Comparison of ENCODE assay signal across 31 cellular contexts in the genomic region with DNA sequence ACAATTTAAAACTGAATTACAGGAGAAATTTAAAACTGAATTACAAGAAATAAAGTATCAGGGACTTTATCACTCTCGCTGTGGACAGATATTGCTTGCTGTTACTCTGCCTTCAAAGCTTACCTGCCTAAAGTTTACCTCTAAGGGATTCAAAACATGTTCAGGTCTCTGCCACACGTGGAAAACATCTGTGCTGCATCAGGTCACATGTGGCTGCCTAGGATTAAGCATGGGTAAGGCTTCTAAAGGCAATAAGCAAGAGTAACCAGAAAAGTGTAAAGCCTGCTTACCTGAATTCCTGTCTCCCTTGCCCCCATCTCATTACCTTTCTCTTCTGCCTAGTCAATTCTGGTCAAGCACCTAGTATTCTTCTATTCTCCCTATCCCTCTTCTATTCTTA. TPM values are rescaled to one million over a fixed set of nuclear protein-coding genes. Genes with fewer than 3 reads are reported as not detected.
DNase-seq lines count a peak whose midpoint lies in the region; ATAC-seq, FAIRE-seq and TF ChIP-seq lines count a peak whose summit lies in the region.
"Had no signal": no experiment of that assay in that cellular context is flagged by ENCODE, and none has a peak within 500 bp of the region (broad histone marks: within the 10 kb centered on the region; RNA-seq: fewer than 3 reads in every experiment).

No MANE protein-coding gene starts in this region.

- H3K18ac ChIP-seq in H1 (ENCODE audit: extremely low read depth, low read length) = no peak overlapping the region

- POLR2A ChIA-PET in HepG2 (lab: Yijun Ruan, JAX) = no interaction called here
- POLR2A ChIA-PET in H1 (lab: Charles Lee; ENCODE audit: partially characterized antibody) = no interaction called here

- H4K8ac ChIP-seq in H1 (ENCODE audit: extremely low read depth, insufficient read depth, low read length) = no peak overlapping the region

- no peaks in the 10 kb centered on the region for H3K27me3 ChIP-seq in HepG2 (ENCODE audit: control insufficient read depth in 1 of 2, insufficient read depth in 2 of 2, low read length in 2 of 2)
- no peaks in the 10 kb centered on the region for H3K27me3 ChIP-seq in right lobe of liver
- no peaks in the 10 kb centered on the region for H3K27me3 ChIP-seq in H1 (replicated peaks in 1 of 4; ENCODE audit: control insufficient read depth in 3 of 4, extremely low read depth in 1 of 4, insufficient read depth in 3 of 4, low read length in 3 of 4)
- H3K27me3 ChIP-seq: BE2C, BLaER1 had no signal

- H3K79me2 ChIP-seq in HepG2 (ENCODE audit: insufficient read depth, low read length) (no peaks in the 10 kb centered on the region), H1 (ENCODE audit: control insufficient read depth in 1 of 2, insufficient read depth in 2 of 2, low read length in 2 of 2) (no peaks in the 10 kb centered on the region)

- DNase-seq in HepG2 (ENCODE audit: low spot score) (no peak), right lobe of liver (no peak), NCI-H82 (lab: John Stamatoyannopoulos, UW) (peak; percentile 5), H1 (ENCODE audit: low read depth in 1 of 2, low spot score in 2 of 2) (no peak), NCI-H2196 treated with DMSO at 0.1 percent for 48 hours (lab: John Stamatoyannopoulos, UW; ENCODE audit: unreplicated experiment) (no peak), NCI-H510A (lab: John Stamatoyannopoulos, UW) (no peak), T-helper 1 cell (no peak)
- DNase-seq: 8988T; ACHN; BE2C; C1 segment of cervical spinal cord; CD4-positive, alpha-beta memory T cell; CD4-positive, CD25-positive, alpha-beta regulatory T cell; CD8-positive, alpha-beta memory T cell; COR-L47; DMS 273 treated with DMSO at 0.1 percent for 48 hours; DMS153; DMS79; DND-41; EL; GDM1 had no signal

- H3K36me3 ChIP-seq in HepG2 (replicated peaks in 1 of 2; ENCODE audit: control insufficient read depth in 1 of 2, insufficient read depth in 2 of 2, low read length in 2 of 2) (no peaks in the 10 kb centered on the region), right lobe of liver (no peaks in the 10 kb centered on the region), H1 (ENCODE audit: control insufficient read depth in 2 of 4, insufficient read depth in 4 of 4, low read length in 3 of 4) (no peaks in the 10 kb centered on the region)
- H3K36me3 ChIP-seq: BE2C, BLaER1 had no signal

- no peak overlapping the region for H3K14ac ChIP-seq in H1 (ENCODE audit: insufficient read length)

- H2BK20ac ChIP-seq in H1 (ENCODE audit: low read length) = no peak overlapping the region

- H2BK15ac ChIP-seq in H1 (ENCODE audit: low read length) = no peak overlapping the region

- TF ChIP-seq POLR2A in HepG2 (IDR thresholded peaks at IDR 0.05; ENCODE audit: insufficient read depth in 1 of 2, low read depth in 2 of 2, low read length in 2 of 2) = no peak
- no peak for TF ChIP-seq POLR2A in right lobe of liver (IDR thresholded peaks at IDR 0.05)
- TF ChIP-seq POLR2A in H1 (IDR thresholded peaks at IDR 0.05; ENCODE audit: control extremely low read depth in 1 of 2, low read depth in 2 of 2, low read length in 2 of 2) = no peak

- FAIRE-seq in HepG2 (lab: Jason Lieb, UNC) (no peak), H1 (lab: Jason Lieb, UNC) (no peak)
- FAIRE-seq: A204.1, GM12878, GM12892, GM18507 had no signal

- H3K4me3 ChIP-seq in HepG2 (replicated peaks in 1 of 3; ENCODE audit: insufficient read depth in 1 of 3, low read depth in 2 of 3, low read length in 3 of 3) (no peak overlapping the region), right lobe of liver (no peak overlapping the region), H1 (ENCODE audit: extremely low read depth in 1 of 4, insufficient read depth in 2 of 4, low read depth in 3 of 4, low read length in 4 of 4) (no peak overlapping the region)
- H3K4me3 ChIP-seq: BLaER1, GM12878 had no signal

- no peaks in the 10 kb centered on the region for H4K20me1 ChIP-seq in HepG2 (ENCODE audit: insufficient read depth, low read length)
- H4K20me1 ChIP-seq in H1 (replicated peaks in 1 of 2; ENCODE audit: control insufficient read depth in 1 of 2, insufficient read depth in 2 of 2, low read length in 2 of 2) = no peaks in the 10 kb centered on the region
- H4K20me1 ChIP-seq: BLaER1 had no signal

- in situ Hi-C loops in HepG2 (cut with HindIII; ENCODE audit: extremely low pct_ligation_motif_present, low pct_unique_long_range_greater_than_20kb) = loop anchor here (10.0 kb wide), 2 partner anchors 102 to 1552 kb away; no protein-coding TSS in a partner anchor

- CTCF ChIA-PET in HepG2 (lab: Yijun Ruan, JAX; ENCODE audit: low intra/inter-chr PET ratio, low total read pairs) = interaction anchor here (1.7 to 2.5 kb wide), 3 partner anchors 86 to 1554 kb away, joined by 6 to 28 read pairs (median 11); no protein-coding TSS in a partner anchor
- CTCF ChIA-PET in H1 (lab: Charles Lee; ENCODE audit: partially characterized antibody) = interaction anchor here (0.7 to 13.7 kb wide), 16 partner anchors 7 to 1240 kb away, joined by 3 to 290 read pairs (median 4); no protein-coding TSS in a partner anchor

- intact Hi-C loops in HepG2 (cut with micrococcal nuclease; ENCODE audit: unreplicated experiment) = loop anchor here (5.0 kb wide), 2 partner anchors 304 to 859 kb away; partner anchors contain the start of gene ADAMTS19
- intact Hi-C loops in right lobe of liver (cut with DNase I) = no loop called here

- no peak overlapping the region for H3K4ac ChIP-seq in H1 (replicated peaks; ENCODE audit: insufficient read length, low read depth, low read length)

- WGBS in HepG2 (ENCODE audit: low lambda C conversion rate) = 4% methylated on average over 2 of the region's 2 CpGs
- 36% methylated on average over 2 of the region's 2 CpGs for WGBS in right lobe of liver (ENCODE audit: insufficient coverage, low coverage, low lambda C conversion rate, missing lambda C conversion rate)
- 83% methylated on average over 2 of the region's 2 CpGs; no CpG with 5 or more reads in 1 of the 2 experiments for WGBS in H1 (ENCODE audit: extremely low coverage in 1 of 2, insufficient coverage in 1 of 2, insufficient read length in 1 of 2, insufficient replicate concordance in 2 of 2, low coverage in 1 of 2, low lambda C conversion rate in 2 of 2, missing lambda C conversion rate in 1 of 2), 2 experiments

- H3K4me1 ChIP-seq in HepG2 (ENCODE audit: insufficient read depth, low read length) (no peaks in the 10 kb centered on the region), right lobe of liver (no peaks in the 10 kb centered on the region), H1 (replicated peaks in 1 of 4; ENCODE audit: control insufficient read depth in 3 of 4, insufficient read depth in 4 of 4, low read length in 3 of 4) (peaks cover 0 to 7% (median under 1%) of the 10 kb centered on the region in 4 experiments; a peak in 2 of 7 replicates)
- H3K4me1 ChIP-seq: BLaER1 had no signal

- no peaks in the 10 kb centered on the region for H3K23me2 ChIP-seq in H1 (ENCODE audit: low read depth, low read length)

- H3K27ac ChIP-seq in HepG2 (ENCODE audit: extremely low read length, insufficient read depth, low read length) (no peak overlapping the region), right lobe of liver (no peak overlapping the region), H1 (ENCODE audit: low read depth, low read length) (no peak overlapping the region)
- H3K27ac ChIP-seq: BLaER1 had no signal

- no TSS peak for BruUV-seq in HepG2 (replicated peaks; lab: Mats Ljungman, UMichigan)

- H2BK5ac ChIP-seq in H1 (ENCODE audit: low read depth, low read length) = no peak overlapping the region

- no peak overlapping the region for H3K56ac ChIP-seq in H1 (replicated peaks; ENCODE audit: insufficient read length, low read depth, low read length)

- H3K9ac ChIP-seq in HepG2 (ENCODE audit: insufficient read depth, low read depth, low read length) = no peak overlapping the region
- H3K9ac ChIP-seq in H1 (replicated peaks in 1 of 4; ENCODE audit: extremely low read depth in 1 of 4, low read depth in 3 of 4, low read length in 3 of 4) = no peak overlapping the region
- H3K9ac ChIP-seq: BLaER1 had no signal

- TF ChIP-seq RAD21 in HepG2 (CRISPR knock-in tag; IDR thresholded peaks at IDR 0.05) = no peak
- TF ChIP-seq RAD21 in H1 (IDR thresholded peaks at IDR 0.05 in 1 of 2, conservative IDR thresholded peaks at IDR 0.05 in 1 of 2; ENCODE audit: low read depth in 2 of 2, low read length in 2 of 2) = no peak

- TF ChIP-seq EP300 in HepG2 (IDR thresholded peaks at IDR 0.05; ENCODE audit: low read depth in 2 of 2, low read length in 2 of 2) (no peak), HepG2 (CRISPR knock-in tag; IDR thresholded peaks at IDR 0.05; ENCODE audit: borderline replicate concordance) (no peak), H1 (IDR thresholded peaks at IDR 0.05; ENCODE audit: borderline replicate concordance in 1 of 2, low read depth in 2 of 2, low read length in 2 of 2) (no peak)

- TF ChIP-seq CTCF in HepG2 (CRISPR knock-in tag; IDR thresholded peaks at IDR 0.05) = no peak
- no peak for TF ChIP-seq CTCF in right lobe of liver (IDR thresholded peaks at IDR 0.05)
- no peak for TF ChIP-seq CTCF in H1 (IDR thresholded peaks at IDR 0.05; ENCODE audit: control extremely low read depth in 1 of 3, insufficient read depth in 1 of 3, low read depth in 1 of 3, low read length in 3 of 3)

- H2BK120ac ChIP-seq in H1 (replicated peaks; ENCODE audit: low read depth, low read length) = no peak overlapping the region

- H4K91ac ChIP-seq in H1 (replicated peaks; ENCODE audit: insufficient read length, low read length) = no peak overlapping the region

- H3K23ac ChIP-seq in H1 (ENCODE audit: insufficient read length) = no peak overlapping the region

- H2AFZ ChIP-seq in HepG2 (ENCODE audit: low read length) (no peak overlapping the region), H1 (ENCODE audit: low read length) (peak overlapping the region; percentile 86; the same call in 1 of the 2 replicates)

- no peak overlapping the region for H2AK5ac ChIP-seq in H1 (ENCODE audit: low read depth, low read length)

- no peak overlapping the region for H4K5ac ChIP-seq in H1 (ENCODE audit: insufficient read length, low read depth, low read length)

- no peaks in the 10 kb centered on the region for H3K9me3 ChIP-seq in HepG2 (ENCODE audit: low read length)
- no peaks in the 10 kb centered on the region for H3K9me3 ChIP-seq in right lobe of liver
- H3K9me3 ChIP-seq in H1 (ENCODE audit: insufficient read depth in 2 of 2, low read depth in 1 of 2, low read length in 1 of 2) = no peaks in the 10 kb centered on the region
- H3K9me3 ChIP-seq: BE2C, BLaER1 had no signal

- no peaks in the 10 kb centered on the region for H3K79me1 ChIP-seq in H1 (ENCODE audit: low read depth, low read length)

- H2BK12ac ChIP-seq in H1 (ENCODE audit: low read depth, low read length) = no peak overlapping the region; the same call in 1 of the 2 replicates

- ATAC-seq in HepG2 = no peak
- no peak for ATAC-seq in right lobe of liver
- ATAC-seq: GM12878 had no signal

- H3K4me2 ChIP-seq in HepG2 (ENCODE audit: low read depth, low read length) = no peak overlapping the region
- no peak overlapping the region for H3K4me2 ChIP-seq in H1 (ENCODE audit: insufficient read depth in 1 of 2, low read depth in 2 of 2, low read length in 2 of 2)
- H3K4me2 ChIP-seq: BLaER1 had no signal

RNA-seq across cellular contexts. Expression of gene MINAR2, which starts 18.9 kb away (rescaled TPM):
- total RNA-seq in HepG2 (2016; rRNA removed; fragmentation: Illumina TruSeq; extraction: Trizol) (not detected in 2 replicates), right lobe of liver (not detected)
- not detected in 2 replicates for total RNA-seq in HepG2 (2016; cell fraction: cytosol; rRNA removed; fragmentation: Illumina TruSeq; extraction: Trizol; ENCODE audit: low read depth)
- not detected in 2 replicates for total RNA-seq in HepG2 (2016; cell fraction: insoluble cytoplasmic fraction; rRNA removed; fragmentation: Illumina TruSeq; extraction: Trizol)
- total RNA-seq in HepG2 (2016; cell fraction: membrane; rRNA removed; fragmentation: Illumina TruSeq; extraction: Trizol) = not detected in 2 replicates
- not detected in 2 replicates for total RNA-seq in HepG2 (2016; cell fraction: nucleus; rRNA removed; fragmentation: Illumina TruSeq; extraction: Trizol)
- polyA plus RNA-seq in HepG2 (2011; rRNA removed) (not detected in 2 replicates), H1 (2011; rRNA removed) (0.03 TPM in 1 of 2 replicates, not detected in the other)
- not detected in 2 replicates for polyA plus RNA-seq in HepG2 (2011; cell fraction: cytosol; rRNA removed)
- not detected in 2 replicates for polyA plus RNA-seq in HepG2 (2011; cell fraction: nucleus; rRNA removed)
- not detected in 2 replicates for polyA plus RNA-seq in HepG2 (2012)
- polyA plus RNA-seq in HepG2 (2016; cell fraction: cytosol; fragmentation: Illumina TruSeq; extraction: Trizol; ENCODE audit: low read depth) = not detected in 2 replicates
- not detected in 2 replicates for polyA plus RNA-seq in HepG2 (2016; cell fraction: insoluble cytoplasmic fraction; fragmentation: Illumina TruSeq; extraction: Trizol; ENCODE audit: low read depth)
- not detected in 2 replicates for polyA plus RNA-seq in HepG2 (2016; cell fraction: membrane; fragmentation: Illumina TruSeq; extraction: Trizol; ENCODE audit: low read depth)
- not detected in 2 replicates for polyA plus RNA-seq in HepG2 (2016; cell fraction: nucleus; fragmentation: Illumina TruSeq; extraction: Trizol; ENCODE audit: insufficient read depth, low read depth)
- polyA minus RNA-seq in HepG2 (2011; rRNA and poly(A)+ RNA removed; ENCODE audit: low replicate concordance) = not detected in 2 replicates
- not detected in 2 replicates for polyA minus RNA-seq in HepG2 (2011; cell fraction: cytosol; rRNA and poly(A)+ RNA removed)
- not detected in 2 replicates for polyA minus RNA-seq in HepG2 (2011; cell fraction: nucleus; rRNA and poly(A)+ RNA removed)
- 0.17 TPM in 1 of 2 replicates, not detected in the other for total RNA-seq in H1 (2021; fragmentation: NEBNext Ultra II Directional; extraction: Animal tissue kit (Norgen Biotek cat#: 25700))
- polyA plus RNA-seq in H1 (2011; cell fraction: cytosol; rRNA removed) = 0.04 TPM
- 0.04 TPM for polyA plus RNA-seq in H1 (2011; cell fraction: nucleus; rRNA removed)
- polyA plus RNA-seq in H1 (2012, experiment 1 of 2) = 0.07 TPM in 1 of 4 replicates, not detected in the others
- polyA plus RNA-seq in H1 (2012, experiment 2 of 2) = not detected
- polyA plus RNA-seq in H1 (2013, experiment 1 of 2) = 0.10 TPM
- 0.07 TPM for polyA plus RNA-seq in H1 (2013, experiment 2 of 2)
- polyA minus RNA-seq in H1 (2011; rRNA and poly(A)+ RNA removed) = 0.20 TPM in 1 of 2 replicates, not detected in the other
- not detected for polyA minus RNA-seq in H1 (2011; cell fraction: cytosol; rRNA and poly(A)+ RNA removed)
- polyA minus RNA-seq in H1 (2011; cell fraction: nucleus; rRNA and poly(A)+ RNA removed) = 0.30 TPM
- total RNA-seq: A673; CD4-positive, alpha-beta memory T cell; CD4-positive, CD25-positive, alpha-beta regulatory T cell; CD8-positive, alpha-beta memory T cell; Daoy; G401; GM12878 had no signal
- polyA plus RNA-seq: AG04450; CD14-positive monocyte; CD4-positive, alpha-beta memory T cell; CD4-positive, CD25-positive, alpha-beta regulatory T cell; CD8-positive, alpha-beta memory T cell had no signal
